ENCODE assay signal across 17 cellular contexts in genomic region chr6:166454692-166455515, GRCh38.
A peak's percentile ranks its signal among the peaks of the same experiment; 100 is the strongest.
DNase-seq lines count a peak whose midpoint lies in the region; ATAC-seq and FAIRE-seq lines count a peak whose summit lies in the region.
"Had no signal": no experiment of that assay in that cellular context is flagged by ENCODE, and none has a peak within 500 bp of the region (broad histone marks: within the 10 kb centered on the region; RNA-seq: fewer than 3 reads in every experiment).

No MANE protein-coding gene starts in this region.

- H3K4me1 Mint-ChIP-seq in T-helper 17 cell: no peaks in the 10 kb centered on the region

- H3K27ac Mint-ChIP-seq in T-helper 17 cell: peak overlapping the region; percentile 45
- H3K27ac Mint-ChIP-seq: CD4-positive, alpha-beta memory T cell had no signal

- peak; percentile 71 for FAIRE-seq in A204.1 (lab: Jason Lieb, UNC)
- FAIRE-seq in frontal cortex (lab: Jason Lieb, UNC): peak; percentile 95
- FAIRE-seq: GM19239 had no signal

- H3K27me3 Mint-ChIP-seq in T-helper 17 cell: no peaks in the 10 kb centered on the region
- H3K27me3 Mint-ChIP-seq: CD4-positive, alpha-beta memory T cell had no signal

- no peak for DNase-seq in T-helper 17 cell
- no peak for DNase-seq in frontal cortex (ENCODE audit: low spot score in 2 of 2)
- peak; percentile 45 for DNase-seq in sciatic nerve (ENCODE audit: low spot score)
- no peak for DNase-seq in HuH-7 (ENCODE audit: low spot score)
- DNase-seq in EL: no peak
- DNase-seq: AML-193; C1 segment of cervical spinal cord; CD4-positive, alpha-beta memory T cell; DMS79; GDM1; GOT3; IMR-90; KBM-7 had no signal

- intact Hi-C loops in sciatic nerve (cut with DNase I): no loop called here

- H3K36me3 Mint-ChIP-seq in T-helper 17 cell (ENCODE audit: low read depth): no peaks in the 10 kb centered on the region

- H3K9me3 ChIP-seq in T-helper 17 cell (ENCODE audit: control insufficient read depth, low read length, poor library complexity, severe bottlenecking): no peaks in the 10 kb centered on the region
- H3K9me3 ChIP-seq: HAP-1 had no signal

- ATAC-seq in T-helper 17 cell: no peak
- ATAC-seq in sciatic nerve: no peak
- ATAC-seq in HG03378 (IDR thresholded peaks at IDR 0.05; ENCODE audit: unreplicated experiment): no peak

- H3K4me3 Mint-ChIP-seq in T-helper 17 cell: no peak overlapping the region
- H3K4me3 Mint-ChIP-seq: CD4-positive, alpha-beta memory T cell had no signal
